1 cellular context compared by ENCODE assay signal in the genomic region with DNA sequence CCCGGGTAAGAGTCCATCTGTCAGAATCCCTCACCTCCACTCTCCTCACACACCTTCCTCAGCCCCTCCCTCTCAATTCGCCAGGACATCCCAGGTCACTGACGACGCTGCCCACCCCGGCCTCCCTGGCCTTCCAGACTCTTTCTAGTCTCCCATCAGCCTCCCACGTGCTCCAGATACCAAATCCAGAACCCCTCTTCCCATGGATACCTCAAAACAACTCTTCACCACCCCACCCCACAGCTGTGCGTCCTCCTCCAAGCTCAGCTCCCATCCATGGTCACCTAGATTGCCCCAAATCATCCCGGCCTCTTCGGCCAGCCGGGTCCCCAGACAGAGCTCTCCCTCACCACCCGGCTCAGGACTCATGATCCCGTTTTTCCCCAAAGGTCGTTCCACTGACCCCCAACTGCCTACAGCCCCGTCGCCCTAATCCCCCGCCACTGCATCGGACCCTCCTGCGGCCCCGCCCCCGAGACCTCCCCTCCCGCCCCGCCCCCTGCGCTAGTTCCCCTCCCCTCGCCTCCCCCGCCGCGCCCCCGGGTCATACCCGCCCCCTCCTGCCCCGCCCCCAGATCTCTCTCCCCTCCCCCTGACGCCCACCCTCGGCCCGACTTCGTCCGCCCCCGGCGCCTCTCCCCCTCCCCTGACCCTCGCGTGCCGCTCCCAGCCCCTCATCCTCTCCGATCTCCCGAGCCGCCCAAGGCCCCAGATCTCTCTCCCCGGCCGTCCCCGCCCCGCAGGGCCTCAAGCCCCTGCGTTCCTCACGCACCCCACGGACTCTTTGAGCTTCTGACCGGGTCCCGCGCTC.
TF ChIP-seq lines count a peak whose summit lies in the region.

No MANE protein-coding gene starts in this region.

TF ChIP-seq in HepG2, 621 proteins besides CTCF, POLR2A, EP300 and RAD21 (continued from another document and continues in another):
- TF ChIP-seq, protein P1, sequence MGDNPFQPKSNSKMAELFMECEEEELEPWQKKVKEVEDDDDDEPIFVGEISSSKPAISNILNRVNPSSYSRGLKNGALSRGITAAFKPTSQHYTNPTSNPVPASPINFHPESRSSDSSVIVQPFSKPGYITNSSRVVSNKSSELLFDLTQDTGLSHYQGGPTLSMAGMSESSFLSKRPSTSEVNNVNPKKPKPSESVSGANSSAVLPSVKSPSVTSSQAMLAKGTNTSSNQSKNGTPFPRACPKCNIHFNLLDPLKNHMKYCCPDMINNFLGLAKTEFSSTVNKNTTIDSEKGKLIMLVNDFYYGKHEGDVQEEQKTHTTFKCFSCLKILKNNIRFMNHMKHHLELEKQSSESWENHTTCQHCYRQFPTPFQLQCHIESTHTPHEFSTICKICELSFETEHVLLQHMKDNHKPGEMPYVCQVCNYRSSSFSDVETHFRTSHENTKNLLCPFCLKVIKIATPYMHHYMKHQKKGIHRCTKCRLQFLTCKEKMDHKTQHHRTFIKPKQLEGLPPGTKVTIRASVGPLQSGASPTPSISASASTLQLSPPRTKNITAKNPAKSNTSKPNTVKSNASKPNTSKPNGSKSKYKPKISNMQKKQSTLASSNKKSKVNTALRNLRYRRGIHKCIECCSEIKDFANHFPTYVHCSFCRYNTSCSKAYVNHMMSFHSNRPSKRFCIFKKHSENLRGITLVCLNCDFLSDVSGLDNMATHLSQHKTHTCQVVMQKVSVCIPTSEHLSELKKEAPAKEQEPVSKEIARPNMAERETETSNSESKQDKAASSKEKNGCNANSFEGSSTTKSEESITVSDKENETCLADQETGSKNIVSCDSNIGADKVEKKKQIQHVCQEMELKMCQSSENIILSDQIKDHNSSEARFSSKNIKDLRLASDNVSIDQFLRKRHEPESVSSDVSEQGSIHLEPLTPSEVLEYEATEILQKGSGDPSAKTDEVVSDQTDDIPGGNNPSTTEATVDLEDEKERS (CRISPR knock-in tag; IDR thresholded peaks at IDR 0.05): 0 out of 2 replicates have a peak, but pooled peaks have one; percentile 26
- TF ChIP-seq RXRA (CRISPR knock-in tag; IDR thresholded peaks at IDR 0.05) (peak; percentile 50), RBAK (CRISPR knock-in tag; IDR thresholded peaks at IDR 0.05) (no peak), FOXA1 (IDR thresholded peaks at IDR 0.05) (no peak), FOXA1 (CRISPR knock-in tag; IDR thresholded peaks at IDR 0.05) (no peak), SNAI1 (CRISPR knock-in tag; IDR thresholded peaks at IDR 0.05; ENCODE audit: borderline replicate concordance) (no peak), ZNF292 (CRISPR knock-in tag; IDR thresholded peaks at IDR 0.05; ENCODE audit: borderline replicate concordance, low read depth) (no peak), ZNF672 (CRISPR knock-in tag; IDR thresholded peaks at IDR 0.05) (no peak), ZNF619 (CRISPR knock-in tag; IDR thresholded peaks at IDR 0.05) (no peak), ZNF724P (CRISPR knock-in tag; IDR thresholded peaks at IDR 0.05; ENCODE audit: borderline replicate concordance) (no peak), ZNF343 (CRISPR knock-in tag; IDR thresholded peaks at IDR 0.05) (no peak), RARA (CRISPR knock-in tag; IDR thresholded peaks at IDR 0.05) (peak; percentile 63), ZZZ3 (CRISPR knock-in tag; IDR thresholded peaks at IDR 0.05; ENCODE audit: borderline replicate concordance) (no peak), KDM1A (CRISPR knock-in tag; IDR thresholded peaks at IDR 0.05) (no peak), ATF1 (CRISPR knock-in tag; IDR thresholded peaks at IDR 0.05) (no peak), GLI4 (CRISPR knock-in tag; IDR thresholded peaks at IDR 0.05; ENCODE audit: borderline replicate concordance) (no peak), EZH2 (conservative IDR thresholded peaks at IDR 0.05; ENCODE audit: low read depth, low read length) (no peak), ZNF382 (CRISPR knock-in tag; IDR thresholded peaks at IDR 0.05; ENCODE audit: borderline replicate concordance) (no peak), MED8 (CRISPR knock-in tag; IDR thresholded peaks at IDR 0.05; ENCODE audit: insufficient replicate concordance) (no peak), NRL (CRISPR knock-in tag; IDR thresholded peaks at IDR 0.05; ENCODE audit: borderline replicate concordance) (no peak), PCBP2 (optimal IDR thresholded peaks at IDR 0.05; ENCODE audit: low read depth, low read length, poor library complexity, severe bottlenecking) (no peak), ZNF878 (CRISPR knock-in tag; IDR thresholded peaks at IDR 0.05) (no peak), SNAPC2 (CRISPR knock-in tag; IDR thresholded peaks at IDR 0.05) (no peak), SP4 (CRISPR knock-in tag; IDR thresholded peaks at IDR 0.05) (0 out of 2 replicates have a peak, but pooled peaks have one; percentile 3), BHLHE40 (IDR thresholded peaks at IDR 0.05; ENCODE audit: low read length) (no peak), KLF11 (CRISPR knock-in tag; IDR thresholded peaks at IDR 0.05) (no peak), JUND (CRISPR knock-in tag; IDR thresholded peaks at IDR 0.05) (no peak), ZNF670 (CRISPR knock-in tag; IDR thresholded peaks at IDR 0.05; ENCODE audit: borderline replicate concordance) (no peak)
- TF ChIP-seq, protein P2, sequence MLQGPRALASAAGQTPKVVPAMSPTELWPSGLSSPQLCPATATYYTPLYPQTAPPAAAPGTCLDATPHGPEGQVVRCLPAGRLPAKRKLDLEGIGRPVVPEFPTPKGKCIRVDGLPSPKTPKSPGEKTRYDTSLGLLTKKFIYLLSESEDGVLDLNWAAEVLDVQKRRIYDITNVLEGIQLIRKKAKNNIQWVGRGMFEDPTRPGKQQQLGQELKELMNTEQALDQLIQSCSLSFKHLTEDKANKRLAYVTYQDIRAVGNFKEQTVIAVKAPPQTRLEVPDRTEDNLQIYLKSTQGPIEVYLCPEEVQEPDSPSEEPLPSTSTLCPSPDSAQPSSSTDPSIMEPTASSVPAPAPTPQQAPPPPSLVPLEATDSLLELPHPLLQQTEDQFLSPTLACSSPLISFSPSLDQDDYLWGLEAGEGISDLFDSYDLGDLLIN (CRISPR knock-in tag; IDR thresholded peaks at IDR 0.05; ENCODE audit: borderline replicate concordance): no peak
- TF ChIP-seq, protein P3, sequence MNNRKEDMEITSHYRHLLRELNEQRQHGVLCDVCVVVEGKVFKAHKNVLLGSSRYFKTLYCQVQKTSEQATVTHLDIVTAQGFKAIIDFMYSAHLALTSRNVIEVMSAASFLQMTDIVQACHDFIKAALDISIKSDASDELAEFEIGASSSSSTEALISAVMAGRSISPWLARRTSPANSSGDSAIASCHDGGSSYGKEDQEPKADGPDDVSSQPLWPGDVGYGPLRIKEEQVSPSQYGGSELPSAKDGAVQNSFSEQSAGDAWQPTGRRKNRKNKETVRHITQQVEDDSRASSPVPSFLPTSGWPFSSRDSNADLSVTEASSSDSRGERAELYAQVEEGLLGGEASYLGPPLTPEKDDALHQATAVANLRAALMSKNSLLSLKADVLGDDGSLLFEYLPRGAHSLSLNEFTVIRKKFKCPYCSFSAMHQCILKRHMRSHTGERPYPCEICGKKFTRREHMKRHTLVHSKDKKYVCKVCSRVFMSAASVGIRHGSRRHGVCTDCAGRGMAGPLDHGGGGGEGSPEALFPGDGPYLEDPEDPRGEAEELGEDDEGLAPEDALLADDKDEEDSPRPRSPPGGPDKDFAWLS (CRISPR knock-in tag; IDR thresholded peaks at IDR 0.05; ENCODE audit: borderline replicate concordance): no peak
- TF ChIP-seq, protein P4, sequence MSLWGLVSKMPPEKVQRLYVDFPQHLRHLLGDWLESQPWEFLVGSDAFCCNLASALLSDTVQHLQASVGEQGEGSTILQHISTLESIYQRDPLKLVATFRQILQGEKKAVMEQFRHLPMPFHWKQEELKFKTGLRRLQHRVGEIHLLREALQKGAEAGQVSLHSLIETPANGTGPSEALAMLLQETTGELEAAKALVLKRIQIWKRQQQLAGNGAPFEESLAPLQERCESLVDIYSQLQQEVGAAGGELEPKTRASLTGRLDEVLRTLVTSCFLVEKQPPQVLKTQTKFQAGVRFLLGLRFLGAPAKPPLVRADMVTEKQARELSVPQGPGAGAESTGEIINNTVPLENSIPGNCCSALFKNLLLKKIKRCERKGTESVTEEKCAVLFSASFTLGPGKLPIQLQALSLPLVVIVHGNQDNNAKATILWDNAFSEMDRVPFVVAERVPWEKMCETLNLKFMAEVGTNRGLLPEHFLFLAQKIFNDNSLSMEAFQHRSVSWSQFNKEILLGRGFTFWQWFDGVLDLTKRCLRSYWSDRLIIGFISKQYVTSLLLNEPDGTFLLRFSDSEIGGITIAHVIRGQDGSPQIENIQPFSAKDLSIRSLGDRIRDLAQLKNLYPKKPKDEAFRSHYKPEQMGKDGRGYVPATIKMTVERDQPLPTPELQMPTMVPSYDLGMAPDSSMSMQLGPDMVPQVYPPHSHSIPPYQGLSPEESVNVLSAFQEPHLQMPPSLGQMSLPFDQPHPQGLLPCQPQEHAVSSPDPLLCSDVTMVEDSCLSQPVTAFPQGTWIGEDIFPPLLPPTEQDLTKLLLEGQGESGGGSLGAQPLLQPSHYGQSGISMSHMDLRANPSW (CRISPR knock-in tag; IDR thresholded peaks at IDR 0.05; ENCODE audit: borderline replicate concordance): no peak
- TF ChIP-seq, protein P5, sequence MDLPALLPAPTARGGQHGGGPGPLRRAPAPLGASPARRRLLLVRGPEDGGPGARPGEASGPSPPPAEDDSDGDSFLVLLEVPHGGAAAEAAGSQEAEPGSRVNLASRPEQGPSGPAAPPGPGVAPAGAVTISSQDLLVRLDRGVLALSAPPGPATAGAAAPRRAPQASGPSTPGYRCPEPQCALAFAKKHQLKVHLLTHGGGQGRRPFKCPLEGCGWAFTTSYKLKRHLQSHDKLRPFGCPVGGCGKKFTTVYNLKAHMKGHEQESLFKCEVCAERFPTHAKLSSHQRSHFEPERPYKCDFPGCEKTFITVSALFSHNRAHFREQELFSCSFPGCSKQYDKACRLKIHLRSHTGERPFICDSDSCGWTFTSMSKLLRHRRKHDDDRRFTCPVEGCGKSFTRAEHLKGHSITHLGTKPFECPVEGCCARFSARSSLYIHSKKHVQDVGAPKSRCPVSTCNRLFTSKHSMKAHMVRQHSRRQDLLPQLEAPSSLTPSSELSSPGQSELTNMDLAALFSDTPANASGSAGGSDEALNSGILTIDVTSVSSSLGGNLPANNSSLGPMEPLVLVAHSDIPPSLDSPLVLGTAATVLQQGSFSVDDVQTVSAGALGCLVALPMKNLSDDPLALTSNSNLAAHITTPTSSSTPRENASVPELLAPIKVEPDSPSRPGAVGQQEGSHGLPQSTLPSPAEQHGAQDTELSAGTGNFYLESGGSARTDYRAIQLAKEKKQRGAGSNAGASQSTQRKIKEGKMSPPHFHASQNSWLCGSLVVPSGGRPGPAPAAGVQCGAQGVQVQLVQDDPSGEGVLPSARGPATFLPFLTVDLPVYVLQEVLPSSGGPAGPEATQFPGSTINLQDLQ (CRISPR knock-in tag; IDR thresholded peaks at IDR 0.05): no peak
- TF ChIP-seq, protein P6, sequence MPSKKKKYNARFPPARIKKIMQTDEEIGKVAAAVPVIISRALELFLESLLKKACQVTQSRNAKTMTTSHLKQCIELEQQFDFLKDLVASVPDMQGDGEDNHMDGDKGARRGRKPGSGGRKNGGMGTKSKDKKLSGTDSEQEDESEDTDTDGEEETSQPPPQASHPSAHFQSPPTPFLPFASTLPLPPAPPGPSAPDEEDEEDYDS (CRISPR knock-in tag; IDR thresholded peaks at IDR 0.05): no peak
- TF ChIP-seq, protein P7, sequence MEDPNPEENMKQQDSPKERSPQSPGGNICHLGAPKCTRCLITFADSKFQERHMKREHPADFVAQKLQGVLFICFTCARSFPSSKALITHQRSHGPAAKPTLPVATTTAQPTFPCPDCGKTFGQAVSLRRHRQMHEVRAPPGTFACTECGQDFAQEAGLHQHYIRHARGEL (CRISPR knock-in tag; IDR thresholded peaks at IDR 0.05): no peak
- TF ChIP-seq, protein P8, sequence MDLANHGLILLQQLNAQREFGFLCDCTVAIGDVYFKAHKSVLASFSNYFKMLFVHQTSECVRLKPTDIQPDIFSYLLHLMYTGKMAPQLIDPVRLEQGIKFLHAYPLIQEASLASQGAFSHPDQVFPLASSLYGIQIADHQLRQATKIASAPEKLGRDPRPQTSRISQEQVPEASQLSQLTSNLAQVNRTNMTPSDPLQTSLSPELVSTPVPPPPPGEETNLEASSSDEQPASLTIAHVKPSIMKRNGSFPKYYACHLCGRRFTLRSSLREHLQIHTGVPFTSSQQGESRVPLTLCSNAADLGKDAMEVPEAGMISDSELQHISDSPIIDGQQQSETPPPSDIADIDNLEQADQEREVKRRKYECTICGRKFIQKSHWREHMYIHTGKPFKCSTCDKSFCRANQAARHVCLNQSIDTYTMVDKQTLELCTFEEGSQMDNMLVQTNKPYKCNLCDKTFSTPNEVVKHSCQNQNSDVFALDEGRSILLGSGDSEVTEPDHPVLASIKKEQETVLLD (CRISPR knock-in tag; IDR thresholded peaks at IDR 0.05; ENCODE audit: low read depth): no peak
- TF ChIP-seq, protein P9, sequence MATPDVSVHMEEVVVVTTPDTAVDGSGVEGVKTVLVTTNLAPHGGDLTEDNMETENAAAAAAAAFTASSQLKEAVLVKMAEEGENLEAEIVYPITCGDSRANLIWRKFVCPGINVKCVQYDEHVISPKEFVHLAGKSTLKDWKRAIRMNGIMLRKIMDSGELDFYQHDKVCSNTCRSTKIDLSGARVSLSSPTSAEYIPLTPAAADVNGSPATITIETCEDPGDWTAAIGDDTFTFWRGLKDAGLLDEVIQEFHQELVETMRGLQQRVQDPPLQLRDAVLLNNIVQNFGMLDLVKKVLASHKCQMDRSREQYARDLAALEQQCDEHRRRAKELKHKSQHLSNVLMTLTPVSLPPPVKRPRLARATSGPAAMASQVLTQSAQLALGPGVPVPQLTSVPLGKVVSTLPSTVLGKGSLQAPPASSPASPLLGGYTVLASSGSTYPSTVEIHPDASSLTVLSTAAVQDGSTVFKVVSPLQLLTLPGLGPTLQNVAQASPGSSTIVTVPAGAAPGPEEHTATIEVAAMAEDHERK (CRISPR knock-in tag; IDR thresholded peaks at IDR 0.05; ENCODE audit: low read depth): no peak
- TF ChIP-seq, protein P10, sequence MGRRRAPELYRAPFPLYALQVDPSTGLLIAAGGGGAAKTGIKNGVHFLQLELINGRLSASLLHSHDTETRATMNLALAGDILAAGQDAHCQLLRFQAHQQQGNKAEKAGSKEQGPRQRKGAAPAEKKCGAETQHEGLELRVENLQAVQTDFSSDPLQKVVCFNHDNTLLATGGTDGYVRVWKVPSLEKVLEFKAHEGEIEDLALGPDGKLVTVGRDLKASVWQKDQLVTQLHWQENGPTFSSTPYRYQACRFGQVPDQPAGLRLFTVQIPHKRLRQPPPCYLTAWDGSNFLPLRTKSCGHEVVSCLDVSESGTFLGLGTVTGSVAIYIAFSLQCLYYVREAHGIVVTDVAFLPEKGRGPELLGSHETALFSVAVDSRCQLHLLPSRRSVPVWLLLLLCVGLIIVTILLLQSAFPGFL (CRISPR knock-in tag; IDR thresholded peaks at IDR 0.05): no peak
- TF ChIP-seq, protein P11, sequence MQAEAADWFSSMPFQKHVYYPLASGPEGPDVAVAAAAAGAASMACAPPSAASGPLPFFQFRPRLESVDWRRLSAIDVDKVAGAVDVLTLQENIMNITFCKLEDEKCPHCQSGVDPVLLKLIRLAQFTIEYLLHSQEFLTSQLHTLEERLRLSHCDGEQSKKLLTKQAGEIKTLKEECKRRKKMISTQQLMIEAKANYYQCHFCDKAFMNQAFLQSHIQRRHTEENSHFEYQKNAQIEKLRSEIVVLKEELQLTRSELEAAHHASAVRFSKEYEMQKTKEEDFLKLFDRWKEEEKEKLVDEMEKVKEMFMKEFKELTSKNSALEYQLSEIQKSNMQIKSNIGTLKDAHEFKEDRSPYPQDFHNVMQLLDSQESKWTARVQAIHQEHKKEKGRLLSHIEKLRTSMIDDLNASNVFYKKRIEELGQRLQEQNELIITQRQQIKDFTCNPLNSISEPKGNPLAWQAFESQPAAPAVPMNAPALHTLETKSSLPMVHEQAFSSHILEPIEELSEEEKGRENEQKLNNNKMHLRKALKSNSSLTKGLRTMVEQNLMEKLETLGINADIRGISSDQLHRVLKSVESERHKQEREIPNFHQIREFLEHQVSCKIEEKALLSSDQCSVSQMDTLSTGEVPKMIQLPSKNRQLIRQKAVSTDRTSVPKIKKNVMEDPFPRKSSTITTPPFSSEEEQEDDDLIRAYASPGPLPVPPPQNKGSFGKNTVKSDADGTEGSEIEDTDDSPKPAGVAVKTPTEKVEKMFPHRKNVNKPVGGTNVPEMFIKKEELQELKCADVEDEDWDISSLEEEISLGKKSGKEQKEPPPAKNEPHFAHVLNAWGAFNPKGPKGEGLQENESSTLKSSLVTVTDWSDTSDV (CRISPR knock-in tag; IDR thresholded peaks at IDR 0.05): no peak
